26 cellular contexts compared by ENCODE assay signal in genomic region chr1:16128338-16128741, GRCh38. TPM values are rescaled to one million over a fixed set of nuclear protein-coding genes. Genes with fewer than 3 reads are reported as not detected.
DNase-seq lines count a peak whose midpoint lies in the region; ATAC-seq and TF ChIP-seq lines count a peak whose summit lies in the region.
"Had no signal": no experiment of that assay in that cellular context is flagged by ENCODE, and none has a peak within 500 bp of the region (broad histone marks: within the 10 kb centered on the region; RNA-seq: fewer than 3 reads in every experiment).

No MANE protein-coding gene starts in this region.

- H3K27ac Mint-ChIP-seq in Caco-2 (ENCODE audit: unreplicated experiment): peak overlapping the region; percentile 52
- H3K27ac Mint-ChIP-seq: CD8-positive, alpha-beta T cell; effector memory CD8-positive, alpha-beta T cell had no signal

- no peaks in the 10 kb centered on the region for H3K27me3 Mint-ChIP-seq in Caco-2 (ENCODE audit: insufficient read depth, unreplicated experiment)
- H3K27me3 Mint-ChIP-seq: naive thymus-derived CD8-positive, alpha-beta T cell had no signal

- H3K36me3 ChIP-seq in Caco-2 (ENCODE audit: control insufficient read depth, insufficient read depth, low read length): peaks cover 3% of the 10 kb centered on the region
- peaks cover 54 to 95% of the 10 kb centered on the region in 2 donors for H3K36me3 ChIP-seq in ascending aorta
- no peaks in the 10 kb centered on the region for H3K36me3 ChIP-seq in BE2C
- H3K36me3 ChIP-seq: breast epithelium had no signal

- no peak for DNase-seq in Caco-2
- no peak for DNase-seq in ascending aorta (ENCODE audit: low spot score in 2 of 2)
- DNase-seq in left ventricle myocardium superior: peak; percentile 66
- peak; percentile 26 for DNase-seq in pons (ENCODE audit: low spot score)
- DNase-seq in OCI-M1 (lab: John Stamatoyannopoulos, UW): no peak
- DNase-seq in activated gamma-delta T cell (lab: John Stamatoyannopoulos, UW): no peak
- DNase-seq in BE2C: no peak
- DNase-seq in SW 1271 (lab: John Stamatoyannopoulos, UW): no peak
- DNase-seq: activated T-cell treated with anti-CD3 and anti-CD28 coated beads, Interleukin-2, amount 50 U/mL, for 1 hour; CD8-positive, alpha-beta T cell; colonic mucosa; DMS153; effector memory CD8-positive, alpha-beta T cell; kidney glomerular epithelial cell; NCI-H1105 treated with DMSO at 0.1 percent for 48 hours; NCI-H2029; NCI-H69; SHP77 treated with DMSO at 0.1 percent for 48 hours; sigmoid colon had no signal

- peak overlapping the region; percentile 18 to 49 for H3K27ac ChIP-seq in ascending aorta
- H3K27ac ChIP-seq: colonic mucosa, pancreas had no signal

- H3K27me3 ChIP-seq in Caco-2 (replicated peaks; ENCODE audit: control insufficient read depth, insufficient read depth, low read length) (no peaks in the 10 kb centered on the region), ascending aorta (no peaks in the 10 kb centered on the region), BE2C (no peaks in the 10 kb centered on the region)
- H3K27me3 ChIP-seq: adrenal gland, breast epithelium, colonic mucosa, esophagus muscularis mucosa, pancreas, sigmoid colon had no signal

- H3K4me1 ChIP-seq in Caco-2 (no peaks in the 10 kb centered on the region), ascending aorta (peaks cover 0 to 8% of the 10 kb centered on the region in 2 donors), BE2C (no peaks in the 10 kb centered on the region)
- H3K4me1 ChIP-seq: breast epithelium, colonic mucosa, pancreas, sigmoid colon had no signal

- no peaks in the 10 kb centered on the region for H3K9me3 Mint-ChIP-seq in Caco-2 (ENCODE audit: unreplicated experiment)
- H3K9me3 Mint-ChIP-seq: CD8-positive, alpha-beta T cell; effector memory CD8-positive, alpha-beta T cell; mesothelial cell of epicardium; naive thymus-derived CD8-positive, alpha-beta T cell had no signal

- H3K9me3 ChIP-seq in Caco-2 (no peaks in the 10 kb centered on the region), ascending aorta (no peaks in the 10 kb centered on the region), BE2C (no peaks in the 10 kb centered on the region)
- H3K9me3 ChIP-seq: adrenal gland, breast epithelium, colonic mucosa, esophagus muscularis mucosa, pancreas, sigmoid colon had no signal

- peak; percentile 63 for ATAC-seq in left ventricle myocardium superior
- ATAC-seq: activated CD4-positive, CD25-positive, alpha-beta regulatory T cell treated with anti-CD3 and anti-CD28 coated beads, Interleukin-2, amount 50 U/mL, for 24 hours; CD8-positive, alpha-beta T cell; effector memory CD8-positive, alpha-beta T cell; naive thymus-derived CD8-positive, alpha-beta T cell had no signal

- TF ChIP-seq CTCF in Caco-2 (IDR thresholded peaks at IDR 0.05; ENCODE audit: insufficient read depth in 1 of 2, low read depth in 1 of 2, low read length in 1 of 2, severe bottlenecking in 1 of 2, unreplicated experiment in 1 of 2) (no peak), ascending aorta (IDR thresholded peaks at IDR 0.05) (no peak), BE2C (IDR thresholded peaks at IDR 0.05; ENCODE audit: low read depth, low read length) (no peak)

- intact Hi-C loops in Caco-2 (cut with micrococcal nuclease; ENCODE audit: unreplicated experiment): no loop called here
- intact Hi-C loops in ascending aorta (cut with DNase I): no loop called here
- intact Hi-C loops in left ventricle myocardium superior (cut with micrococcal nuclease): no loop called here

- no peak overlapping the region for H3K4me3 ChIP-seq in Caco-2 (ENCODE audit: low read depth, low read length)
- H3K4me3 ChIP-seq in ascending aorta: no peak overlapping the region
- no peak overlapping the region for H3K4me3 ChIP-seq in BE2C (ENCODE audit: low read depth, low read length)
- H3K4me3 ChIP-seq: adrenal gland, breast epithelium, colonic mucosa, esophagus muscularis mucosa, pancreas, sigmoid colon had no signal

- POLR2A ChIA-PET in Caco-2 (lab: Charles Lee): no interaction called here

- CTCF ChIA-PET in Caco-2 (lab: Charles Lee): no interaction called here

- H3K4me3 Mint-ChIP-seq in Caco-2 (ENCODE audit: unreplicated experiment): no peak overlapping the region
- H3K4me3 Mint-ChIP-seq: CD8-positive, alpha-beta T cell; effector memory CD8-positive, alpha-beta T cell; mesothelial cell of epicardium; naive thymus-derived CD8-positive, alpha-beta T cell had no signal

- H3K4me1 Mint-ChIP-seq in Caco-2 (ENCODE audit: low read depth, unreplicated experiment): no peaks in the 10 kb centered on the region

- peaks cover 74% of the 10 kb centered on the region for H3K36me3 Mint-ChIP-seq in Caco-2 (ENCODE audit: insufficient read depth, unreplicated experiment)
- H3K36me3 Mint-ChIP-seq: CD8-positive, alpha-beta T cell; naive thymus-derived CD8-positive, alpha-beta T cell had no signal

- BruUV-seq in Caco-2 (replicated peaks; lab: Mats Ljungman, UMichigan): no TSS peak

RNA-seq across cellular contexts. Expression of gene EPHA2, which starts 27.5 kb away (rescaled TPM):
- 31.2 and 37.8 TPM in 2 replicates for total RNA-seq in Caco-2 (2022)
- 42.7 TPM for total RNA-seq in ascending aorta
- 7.6 TPM for total RNA-seq in left ventricle myocardium superior
- polyA plus RNA-seq in BE2C (2012; ENCODE audit: insufficient read depth, insufficient read length, low read depth): 6.2 TPM
- total RNA-seq: CD8-positive, alpha-beta T cell; naive thymus-derived CD8-positive, alpha-beta T cell had no signal
- polyA plus RNA-seq: naive thymus-derived CD8-positive, alpha-beta T cell had no signal

RNA-seq across cellular contexts. Expression of gene FAM131C, which starts 54.9 kb away (rescaled TPM):
- total RNA-seq in Caco-2 (2022) (0.41 and 0.44 TPM in 2 replicates), ascending aorta (0.21 TPM), left ventricle myocardium superior (3.7 TPM)
- 4.7 TPM for polyA plus RNA-seq in BE2C (2012; ENCODE audit: insufficient read depth, insufficient read length, low read depth)
- total RNA-seq: breast epithelium; CD8-positive, alpha-beta T cell; naive thymus-derived CD8-positive, alpha-beta T cell had no signal
- polyA plus RNA-seq: naive thymus-derived CD8-positive, alpha-beta T cell had no signal

Comparison
In these comparisons a context has a peak if more than half of its experiments do, and no peak if none do; other contexts are left out.
1. DNase-seq: peak in left ventricle myocardium superior (single experiment) and pons (single experiment); none in Caco-2 (0 of 2), ascending aorta (0 of 2), OCI-M1 (single experiment), activated gamma-delta T cell (single experiment), BE2C (single experiment) and SW 1271 (0 of 2).